In the genomic region with DNA sequence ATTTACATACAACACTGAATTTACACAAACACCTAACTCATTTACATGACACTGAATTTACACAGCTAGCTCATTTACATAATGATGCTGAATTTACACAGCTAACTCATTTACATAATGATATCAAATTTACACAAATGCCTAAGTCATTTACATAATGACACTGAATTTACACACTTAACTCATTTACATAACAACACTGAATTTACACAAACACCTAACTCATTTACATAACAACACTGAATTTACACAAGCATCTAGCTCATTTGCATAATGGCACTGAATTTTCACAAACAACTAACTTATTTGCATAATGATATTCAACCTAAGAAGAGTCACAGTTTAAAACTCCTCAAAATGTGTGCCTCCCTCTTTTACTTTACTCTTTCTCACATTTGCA, we compare ENCODE assay signal across 9 cellular contexts.
"Had no signal": no experiment of that assay in that cellular context is flagged by ENCODE, and none has a peak within 500 bp of the region (broad histone marks: within the 10 kb centered on the region; RNA-seq: fewer than 3 reads in every experiment).

No MANE protein-coding gene starts in this region.

- H3K4me3 Mint-ChIP-seq: HFFc6 had no signal

- DNase-seq: GM23248, GOT3, H7, HFFc6, IMR-90, KG1 had no signal

- ATAC-seq: HCT116, K562 had no signal

- H3K9ac ChIP-seq: GM23248 had no signal

- H3K27ac ChIP-seq: GM23248 had no signal

- H3K36me3 ChIP-seq: HAP-1 had no signal

- H3K9me3 ChIP-seq: HAP-1 had no signal

- H3K27ac Mint-ChIP-seq: HFFc6 had no signal

- H3K4me1 ChIP-seq: HAP-1 had no signal

- H3K4me3 ChIP-seq: GM23248, HAP-1, K562 had no signal

- H2AFZ ChIP-seq: GM23248 had no signal
